Comparison of ENCODE assay signal across 24 cellular contexts in genomic region chr1:20355828-20356735, GRCh38.
A peak's percentile ranks its signal among the peaks of the same experiment; 100 is the strongest.
DNase-seq lines count a peak whose midpoint lies in the region; ATAC-seq, FAIRE-seq and TF ChIP-seq lines count a peak whose summit lies in the region.
"Had no signal": no experiment of that assay in that cellular context is flagged by ENCODE, and none has a peak within 500 bp of the region (broad histone marks: within the 10 kb centered on the region; RNA-seq: fewer than 3 reads in every experiment).

No MANE protein-coding gene starts in this region.

- no peak for FAIRE-seq in GM12892 (lab: Jason Lieb, UNC)
- FAIRE-seq: A549 had no signal

- peak overlapping the region in 3 of 4 donors; percentile 14 to 49 (median 21) for H3K27ac ChIP-seq in esophagus squamous epithelium
- no peak overlapping the region for H3K27ac ChIP-seq in spleen
- H3K27ac ChIP-seq: A549, heart right ventricle, KMS-11, left ventricle myocardium inferior, tibial nerve had no signal

- H3K27me3 ChIP-seq in MG63 (no peaks in the 10 kb centered on the region; the same call in 1 of the 2 replicates), esophagus squamous epithelium (peaks cover 0 to 46% (median 0%) of the 10 kb centered on the region in 4 donors), spleen (replicated peaks in 1 of 7) (peaks cover 0 to 54% (median 0%) of the 10 kb centered on the region in 7 donors)

- WGBS in esophagus squamous epithelium, 2 donors: 33 to 61% methylated on average over 3 to 5 of the region's 9 CpGs
- 61 to 82% (median 73%) methylated on average over 7 to 9 of the region's 9 CpGs for WGBS in spleen, 5 donors

- ATAC-seq in activated CD8-positive, alpha-beta T cell treated with anti-CD3 and anti-CD28 coated beads for 36 hours: no peak
- no peak for ATAC-seq in activated CD8-positive, alpha-beta T cell treated with anti-CD3 and anti-CD28 coated beads, Interleukin-2, amount 10 ng/mL, durations not matched to agents 7 days and 5 days
- ATAC-seq: A549, heart right ventricle had no signal

- no peak overlapping the region for H3K4me3 Mint-ChIP-seq in activated CD8-positive, alpha-beta T cell treated with anti-CD3 and anti-CD28 coated beads for 36 hours
- no peak overlapping the region for H3K4me3 Mint-ChIP-seq in activated CD8-positive, alpha-beta T cell treated with anti-CD3 and anti-CD28 coated beads, Interleukin-2, amount 10 ng/mL, durations not matched to agents 7 days and 5 days
- H3K4me3 Mint-ChIP-seq: B cell; dendritic cell treated with granulocyte-macrophage colony-stimulating factor and Interleukin-4, amounts not matched to agents 40 ng/mL and 50 ng/mL, for 4 days; HFFc6; natural killer cell treated with Interleukin-12 subunit alpha and Interleukin-12 subunit beta and Interleukin-15 and Interleukin-18, amount 100 ng/mL, for 72 hours had no signal

- H3K4me1 ChIP-seq in esophagus squamous epithelium (peaks cover 10 to 49% (median 13%) of the 10 kb centered on the region in 3 donors), spleen (peaks cover 0 to 24% (median 15%) of the 10 kb centered on the region in 6 donors)

- no peaks in the 10 kb centered on the region for H3K36me3 Mint-ChIP-seq in activated CD8-positive, alpha-beta T cell treated with anti-CD3 and anti-CD28 coated beads for 36 hours (ENCODE audit: low read depth)
- H3K36me3 Mint-ChIP-seq in activated CD8-positive, alpha-beta T cell treated with anti-CD3 and anti-CD28 coated beads, Interleukin-2, amount 10 ng/mL, durations not matched to agents 7 days and 5 days (ENCODE audit: low read depth): no peaks in the 10 kb centered on the region
- H3K36me3 Mint-ChIP-seq: natural killer cell treated with Interleukin-12 subunit alpha and Interleukin-12 subunit beta and Interleukin-15 and Interleukin-18, amount 100 ng/mL, for 72 hours had no signal

- H3K4me3 ChIP-seq in MG63: no peak overlapping the region
- no peak overlapping the region for H3K4me3 ChIP-seq in esophagus squamous epithelium
- H3K4me3 ChIP-seq in spleen: no peak overlapping the region
- H3K4me3 ChIP-seq: A549, heart right ventricle, left ventricle myocardium inferior, tibial nerve had no signal

- intact Hi-C loops in activated CD8-positive, alpha-beta T cell treated with anti-CD3 and anti-CD28 coated beads for 36 hours (cut with micrococcal nuclease): no loop called here
- intact Hi-C loops in esophagus squamous epithelium (cut with DNase I) (no loop called here), spleen (cut with DNase I; ENCODE audit: low total_unique reads) (no loop called here)

- H3K27ac Mint-ChIP-seq in activated CD8-positive, alpha-beta T cell treated with anti-CD3 and anti-CD28 coated beads for 36 hours: no peak overlapping the region
- H3K27ac Mint-ChIP-seq in activated CD8-positive, alpha-beta T cell treated with anti-CD3 and anti-CD28 coated beads, Interleukin-2, amount 10 ng/mL, durations not matched to agents 7 days and 5 days: no peak overlapping the region
- H3K27ac Mint-ChIP-seq: B cell; dendritic cell treated with granulocyte-macrophage colony-stimulating factor and Interleukin-4, amounts not matched to agents 40 ng/mL and 50 ng/mL, for 4 days; HFFc6 had no signal

- peaks cover 30% of the 10 kb centered on the region for H3K27me3 Mint-ChIP-seq in activated CD8-positive, alpha-beta T cell treated with anti-CD3 and anti-CD28 coated beads for 36 hours
- peaks cover 20% of the 10 kb centered on the region for H3K27me3 Mint-ChIP-seq in activated CD8-positive, alpha-beta T cell treated with anti-CD3 and anti-CD28 coated beads, Interleukin-2, amount 10 ng/mL, durations not matched to agents 7 days and 5 days (ENCODE audit: low read depth)

- no peaks in the 10 kb centered on the region for H3K9me3 ChIP-seq in MG63
- no peaks in the 10 kb centered on the region for H3K9me3 ChIP-seq in esophagus squamous epithelium
- H3K9me3 ChIP-seq in spleen: no peaks in the 10 kb centered on the region
- H3K9me3 ChIP-seq: A549, heart right ventricle, left ventricle myocardium inferior, tibial nerve had no signal

- TF ChIP-seq POLR2A in esophagus squamous epithelium (IDR thresholded peaks at IDR 0.05) (no peak), spleen (IDR thresholded peaks at IDR 0.05) (no peak), GM12892 (IDR thresholded peaks at IDR 0.05; ENCODE audit: low read depth, low read length) (no peak)

- POLR2A ChIA-PET in activated CD8-positive, alpha-beta T cell treated with anti-CD3 and anti-CD28 coated beads for 36 hours (lab: Charles Lee): interaction anchor here (0.6 kb wide), 1 partner anchor 585 kb away, joined by 3 read pairs; no protein-coding TSS in a partner anchor
- POLR2A ChIA-PET in activated CD8-positive, alpha-beta T cell treated with anti-CD3 and anti-CD28 coated beads, Interleukin-2, amount 10 ng/mL, durations not matched to agents 7 days and 5 days (lab: Charles Lee): no interaction called here

- no peaks in the 10 kb centered on the region for H3K9me3 Mint-ChIP-seq in activated CD8-positive, alpha-beta T cell treated with anti-CD3 and anti-CD28 coated beads for 36 hours
- no peaks in the 10 kb centered on the region for H3K9me3 Mint-ChIP-seq in activated CD8-positive, alpha-beta T cell treated with anti-CD3 and anti-CD28 coated beads, Interleukin-2, amount 10 ng/mL, durations not matched to agents 7 days and 5 days (ENCODE audit: insufficient read depth)
- H3K9me3 Mint-ChIP-seq: dendritic cell treated with granulocyte-macrophage colony-stimulating factor and Interleukin-4, amounts not matched to agents 40 ng/mL and 50 ng/mL, for 4 days; HFFc6; natural killer cell treated with Interleukin-12 subunit alpha and Interleukin-12 subunit beta and Interleukin-15 and Interleukin-18, amount 100 ng/mL, for 72 hours had no signal

- H3K4me1 Mint-ChIP-seq in activated CD8-positive, alpha-beta T cell treated with anti-CD3 and anti-CD28 coated beads for 36 hours (ENCODE audit: low read depth): peaks cover 15% of the 10 kb centered on the region
- peaks cover 5% of the 10 kb centered on the region for H3K4me1 Mint-ChIP-seq in activated CD8-positive, alpha-beta T cell treated with anti-CD3 and anti-CD28 coated beads, Interleukin-2, amount 10 ng/mL, durations not matched to agents 7 days and 5 days (ENCODE audit: low read depth)

- peak; percentile 38 for DNase-seq in activated CD8-positive, alpha-beta T cell treated with anti-CD3 and anti-CD28 coated beads for 36 hours
- no peak for DNase-seq in activated CD8-positive, alpha-beta T cell treated with anti-CD3 and anti-CD28 coated beads, Interleukin-2, amount 10 ng/mL, durations not matched to agents 7 days and 5 days
- peak; percentile 53 for DNase-seq in MG63
- DNase-seq in esophagus squamous epithelium (lab: John Stamatoyannopoulos, UW): no peak
- peak; percentile 41 for DNase-seq in spleen
- DNase-seq in NCI-H345 treated with DMSO at 0.1 percent for 48 hours (lab: John Stamatoyannopoulos, UW; ENCODE audit: unreplicated experiment): no peak
- DNase-seq in effector CD4-positive, alpha-beta T cell: no peak
- DNase-seq in GM12892 (ENCODE audit: insufficient read length): no peak
- DNase-seq: amniotic stem cell; heart right ventricle; HFFc6; left ventricle myocardium inferior; midbrain; NCI-H1694; NCI-H2171 treated with DMSO at 0.1 percent for 48 hours; NCI-H526; stimulated activated CD4-positive, alpha-beta T cell treated with anti-CD3 and anti-CD28 coated beads, Interleukin-4, amount 100 ng/mL, for 1 hour; stimulated activated naive CD4-positive, alpha-beta T cell treated with Interleukin-2 at 50 U/mL for 16 hours had no signal

- no peak for TF ChIP-seq CTCF in activated CD8-positive, alpha-beta T cell treated with anti-CD3 and anti-CD28 coated beads for 36 hours (IDR thresholded peaks at IDR 0.05)
- TF ChIP-seq CTCF in esophagus squamous epithelium (IDR thresholded peaks at IDR 0.05) (no peak), spleen (IDR thresholded peaks at IDR 0.05 in 8 of 11, conservative IDR thresholded peaks at IDR 0.05 in 3 of 11) (no peak)

- CTCF ChIA-PET in activated CD8-positive, alpha-beta T cell treated with anti-CD3 and anti-CD28 coated beads for 36 hours (lab: Charles Lee): interaction anchor here (0.9 to 1.8 kb wide), 3 partner anchors 8 to 143 kb away, joined by 3 to 5 read pairs (median 4); no protein-coding TSS in a partner anchor
- CTCF ChIA-PET in activated CD8-positive, alpha-beta T cell treated with anti-CD3 and anti-CD28 coated beads, Interleukin-2, amount 10 ng/mL, durations not matched to agents 7 days and 5 days (lab: Charles Lee): interaction anchor here (1.7 kb wide), 1 partner anchor 137 kb away, joined by 4 read pairs; no protein-coding TSS in a partner anchor

- H3K36me3 ChIP-seq in MG63 (no peaks in the 10 kb centered on the region), esophagus squamous epithelium (no peaks in the 10 kb centered on the region), spleen (no peaks in the 10 kb centered on the region)
- H3K36me3 ChIP-seq: heart right ventricle, left ventricle myocardium inferior, tibial nerve had no signal

Comparison
In these comparisons a context has a peak if more than half of its experiments do, and no peak if none do; other contexts are left out.
1. DNase-seq: peak in activated CD8-positive, alpha-beta T cell treated with anti-CD3 and anti-CD28 coated beads for 36 hours (single experiment), MG63 (single experiment) and spleen (single experiment); none in activated CD8-positive, alpha-beta T cell treated with anti-CD3 and anti-CD28 coated beads, Interleukin-2, amount 10 ng/mL, durations not matched to agents 7 days and 5 days (single experiment), esophagus squamous epithelium (single experiment), NCI-H345 treated with DMSO at 0.1 percent for 48 hours (single experiment), effector CD4-positive, alpha-beta T cell (single experiment) and GM12892 (single experiment).
2. H3K27ac ChIP-seq: peak in esophagus squamous epithelium (3 of 4); none in spleen (0 of 8).